Comparison of ENCODE assay signal across 27 cellular contexts in genomic region chr10:132971448-132972148, GRCh38. TPM values are rescaled to one million over a fixed set of nuclear protein-coding genes. Genes with fewer than 3 reads are reported as not detected.
DNase-seq lines count a peak whose midpoint lies in the region; ATAC-seq and TF ChIP-seq lines count a peak whose summit lies in the region.
"Had no signal": no experiment of that assay in that cellular context is flagged by ENCODE, and none has a peak within 500 bp of the region (broad histone marks: within the 10 kb centered on the region; RNA-seq: fewer than 3 reads in every experiment).

No MANE protein-coding gene starts in this region.

- no peak for TF ChIP-seq POLR2A in sigmoid colon (IDR thresholded peaks at IDR 0.05)

- TF ChIP-seq CTCF in SK-N-SH (IDR thresholded peaks at IDR 0.05) (no peak), left lung (IDR thresholded peaks at IDR 0.05) (no peak), sigmoid colon (IDR thresholded peaks at IDR 0.05) (no peak)

- no peak for TF ChIP-seq RAD21 in SK-N-SH (IDR thresholded peaks at IDR 0.05; ENCODE audit: low read length)

- no peak for ATAC-seq in SK-N-SH treated with all-trans-retinoic acid at 6 μM for 48 hours
- ATAC-seq in left lung: peak; percentile 58
- no peak for ATAC-seq in left ventricle myocardium superior
- ATAC-seq: effector memory CD8-positive, alpha-beta T cell; heart left ventricle; K562 had no signal

- TF ChIP-seq EP300 in SK-N-SH (IDR thresholded peaks at IDR 0.05; ENCODE audit: borderline replicate concordance in 1 of 2, low read depth in 1 of 2, low read length in 1 of 2): no peak
- no peak for TF ChIP-seq EP300 in sigmoid colon (IDR thresholded peaks at IDR 0.05)

- H3K9ac ChIP-seq in SK-N-SH: no peak overlapping the region
- H3K9ac ChIP-seq in HUES64 (ENCODE audit: low read depth, low read length): no peak overlapping the region

- CTCF ChIA-PET in SK-N-SH (lab: Yijun Ruan, JAX): interaction anchor here (0.6 kb wide), 1 partner anchor 33 kb away, joined by 3 read pairs; no protein-coding TSS in a partner anchor

- H2AFZ ChIP-seq in SK-N-SH (ENCODE audit: low read depth): no peak overlapping the region

- no peaks in the 10 kb centered on the region for H3K9me2 ChIP-seq in SK-N-SH

- 61% methylated on average over 20 of the region's 24 CpGs for WGBS in SK-N-SH (ENCODE audit: low lambda C conversion rate)
- 79% methylated on average over 24 of the region's 24 CpGs for WGBS in HUES64
- 53 to 66% methylated on average over 24 of the region's 24 CpGs for WGBS in sigmoid colon, 2 donors

- H3K4me3 ChIP-seq in SK-N-SH (ENCODE audit: low read depth in 2 of 2, low read length in 1 of 2) (no peak overlapping the region), HUES64 (ENCODE audit: low read length) (peak overlapping the region; percentile 8; the same call in 1 of the 2 replicates), left lung (no peak overlapping the region), sigmoid colon (no peak overlapping the region)
- H3K4me3 ChIP-seq: heart left ventricle, K562, SJCRH30, tibial nerve had no signal

- H3K4me2 ChIP-seq in SK-N-SH: no peak overlapping the region

- H3K36me3 ChIP-seq in SK-N-SH (replicated peaks in 1 of 2; ENCODE audit: control insufficient read depth in 1 of 2, insufficient read depth in 2 of 2, low read length in 1 of 2) (no peaks in the 10 kb centered on the region), HUES64 (ENCODE audit: insufficient read depth, low read length) (no peaks in the 10 kb centered on the region), left lung (no peaks in the 10 kb centered on the region), sigmoid colon (no peaks in the 10 kb centered on the region)
- H3K36me3 ChIP-seq: heart left ventricle, SJCRH30, tibial nerve, WERI-Rb-1 had no signal

- DNase-seq in SK-N-SH (peak; percentile 53), left lung (peak; percentile 25 to 74), sigmoid colon (peak; percentile 58), RKO (ENCODE audit: low spot score) (no peak), AML-193 (lab: John Stamatoyannopoulos, UW) (no peak), left ventricle myocardium superior (no peak)
- DNase-seq: activated CD4-positive, alpha-beta T cell treated with anti-CD3 and anti-CD28 coated beads, Interleukin-2, amount 50 U/mL, for 1 hour; activated T-cell treated with anti-CD3 and anti-CD28 coated beads, Interleukin-2, amount 50 U/mL, for 1 hour; DMS79; effector memory CD8-positive, alpha-beta T cell; erythroblast; heart left ventricle; mammary epithelial cell; NCI-H1048; NCI-H1694 treated with DMSO at 0.1 percent for 48 hours; NCI-H2171; SJCRH30; stimulated activated CD4-positive, alpha-beta T cell treated with anti-CD3 and anti-CD28 coated beads, Interleukin-12 subunit alpha, Interleukin-12 subunit beta, amount 100 ng/mL, for 4 hours; stimulated activated CD4-positive, alpha-beta T cell treated with anti-CD3 and anti-CD28 coated beads, Interleukin-2, amount 100 ng/mL, for 48 hours; T1000; WERI-Rb-1 had no signal

- H3K27ac ChIP-seq in SK-N-SH (ENCODE audit: low read depth in 2 of 2, low read length in 1 of 2): no peak overlapping the region
- H3K27ac ChIP-seq in HUES64 (ENCODE audit: low read depth, low read length): no peak overlapping the region
- no peak overlapping the region for H3K27ac ChIP-seq in left lung
- no peak overlapping the region for H3K27ac ChIP-seq in sigmoid colon
- H3K27ac ChIP-seq: 22Rv1, heart left ventricle, SJCRH30, tibial nerve, WERI-Rb-1 had no signal

- H3K27me3 ChIP-seq in SK-N-SH (ENCODE audit: insufficient read depth): no peaks in the 10 kb centered on the region
- no peaks in the 10 kb centered on the region for H3K27me3 ChIP-seq in HUES64 (ENCODE audit: insufficient read depth, low read length)
- peaks cover 0 to 66% of the 10 kb centered on the region in 2 donors for H3K27me3 ChIP-seq in left lung
- H3K27me3 ChIP-seq in sigmoid colon: peaks cover 3 to 78% (median 36%) of the 10 kb centered on the region in 3 donors
- H3K27me3 ChIP-seq: SJCRH30 had no signal

- H3K9me3 ChIP-seq in SK-N-SH (no peaks in the 10 kb centered on the region), HUES64 (ENCODE audit: insufficient read depth, low read depth, low read length) (no peaks in the 10 kb centered on the region), left lung (no peaks in the 10 kb centered on the region), sigmoid colon (no peaks in the 10 kb centered on the region)
- H3K9me3 ChIP-seq: SJCRH30 had no signal

- intact Hi-C loops in left lung (cut with DNase I): no loop called here
- intact Hi-C loops in sigmoid colon (cut with DNase I): no loop called here
- intact Hi-C loops in left ventricle myocardium superior (cut with micrococcal nuclease): no loop called here

- H3K4me1 ChIP-seq in SK-N-SH (ENCODE audit: control insufficient read depth in 1 of 2, insufficient read depth in 2 of 2, low read depth in 1 of 2, low read length in 1 of 2) (peaks cover 0 to 5% of the 10 kb centered on the region in 2 experiments; a peak in 1 of 4 replicates), HUES64 (ENCODE audit: insufficient read depth, low read length) (peaks cover 8% of the 10 kb centered on the region; the same call in 1 of the 2 replicates), left lung (no peaks in the 10 kb centered on the region), sigmoid colon (no peaks in the 10 kb centered on the region)
- H3K4me1 ChIP-seq: SJCRH30, tibial nerve had no signal

- H4K20me1 ChIP-seq in SK-N-SH (ENCODE audit: insufficient read depth): no peaks in the 10 kb centered on the region

- no peaks in the 10 kb centered on the region for H3K79me2 ChIP-seq in SK-N-SH (ENCODE audit: insufficient read depth)

- POLR2A ChIA-PET in SK-N-SH (lab: Yijun Ruan, JAX): no interaction called here

- no peaks in the 10 kb centered on the region for H3F3A ChIP-seq in SK-N-SH (replicated peaks; ENCODE audit: insufficient read depth)

TF ChIP-seq in SK-N-SH, 30 proteins besides CTCF, POLR2A, EP300 and RAD21:
- TF ChIP-seq, protein P1, sequence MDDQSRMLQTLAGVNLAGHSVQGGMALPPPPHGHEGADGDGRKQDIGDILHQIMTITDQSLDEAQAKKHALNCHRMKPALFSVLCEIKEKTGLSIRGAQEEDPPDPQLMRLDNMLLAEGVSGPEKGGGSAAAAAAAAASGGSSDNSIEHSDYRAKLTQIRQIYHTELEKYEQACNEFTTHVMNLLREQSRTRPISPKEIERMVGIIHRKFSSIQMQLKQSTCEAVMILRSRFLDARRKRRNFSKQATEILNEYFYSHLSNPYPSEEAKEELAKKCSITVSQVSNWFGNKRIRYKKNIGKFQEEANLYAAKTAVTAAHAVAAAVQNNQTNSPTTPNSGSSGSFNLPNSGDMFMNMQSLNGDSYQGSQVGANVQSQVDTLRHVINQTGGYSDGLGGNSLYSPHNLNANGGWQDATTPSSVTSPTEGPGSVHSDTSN (IDR thresholded peaks at IDR 0.05): no peak
- TF ChIP-seq JUND (IDR thresholded peaks at IDR 0.05) (no peak), FOSL2 (IDR thresholded peaks at IDR 0.05; ENCODE audit: borderline replicate concordance, low read depth) (no peak), YY1 (IDR thresholded peaks at IDR 0.05; ENCODE audit: low read depth) (no peak), FOXM1 (IDR thresholded peaks at IDR 0.05; ENCODE audit: low read depth) (no peak), CHD2 (IDR thresholded peaks at IDR 0.05; ENCODE audit: low read length, partially characterized antibody) (no peak), NFIC (IDR thresholded peaks at IDR 0.05; ENCODE audit: borderline replicate concordance) (no peak)
TF ChIP-seq in SK-N-SH: peak in this region for 0.

TF ChIP-seq in SK-N-SH treated with all-trans-retinoic acid at 6 μM for 48 hours, 23 proteins besides CTCF, POLR2A, EP300 and RAD21 (continues in another document):
- TF ChIP-seq CREB5 (CRISPR knock-in tag; IDR thresholded peaks at IDR 0.05; ENCODE audit: low read depth): no peak
- no peak for TF ChIP-seq ZNF8 (CRISPR knock-in tag; IDR thresholded peaks at IDR 0.05)
- TF ChIP-seq ISL1 (CRISPR knock-in tag; IDR thresholded peaks at IDR 0.05): no peak
- no peak for TF ChIP-seq TCF4 (CRISPR knock-in tag; IDR thresholded peaks at IDR 0.05; ENCODE audit: borderline replicate concordance)
- no peak for TF ChIP-seq BACH2 (CRISPR knock-in tag; IDR thresholded peaks at IDR 0.05; ENCODE audit: borderline replicate concordance)
- TF ChIP-seq CSDC2 (CRISPR knock-in tag; IDR thresholded peaks at IDR 0.05): no peak

RNA-seq across cellular contexts. Expression of gene CFAP46, which starts 29.2 kb away (rescaled TPM):
- polyA plus RNA-seq in SK-N-SH (2012; rRNA removed): 3.9 and 4.9 TPM in 2 replicates
- polyA plus RNA-seq in SK-N-SH (2012; cell fraction: cytosol; rRNA removed): 3.8 and 4.1 TPM in 2 replicates
- polyA plus RNA-seq in SK-N-SH (2012; cell fraction: nucleus; rRNA removed): 9.4 and 11.4 TPM in 2 replicates
- polyA plus RNA-seq in HUES64 (2013, experiment 1 of 2): 2.2 TPM
- 2.9 TPM for polyA plus RNA-seq in HUES64 (2013, experiment 2 of 2)
- total RNA-seq in left lung: 1 to 10 TPM; 1.2 to 4.1 TPM
- total RNA-seq in sigmoid colon: 1 to 10 TPM in 1 of 4 donors, under 1 TPM in 2, not detected in 1; 0.36 to 1.7 (median 0.41) TPM
- polyA plus RNA-seq in sigmoid colon: under 1 TPM in 1 of 3 donors, not detected in 2; 0.10 TPM
- total RNA-seq in left ventricle myocardium superior: 1.5 TPM
- total RNA-seq: K562, RPMI7951 had no signal
- polyA plus RNA-seq: K562, mammary epithelial cell had no signal

Comparison
In these comparisons a context has a peak if more than half of its experiments do, and no peak if none do; other contexts are left out.
1. DNase-seq: peak in SK-N-SH (single experiment), left lung (2 of 2) and sigmoid colon (single experiment); none in RKO (single experiment), AML-193 (0 of 2) and left ventricle myocardium superior (single experiment).